14 cellular contexts compared by ENCODE assay signal in genomic region chr4:123363729-123364128, GRCh38.
DNase-seq lines count a peak whose midpoint lies in the region; ATAC-seq and TF ChIP-seq lines count a peak whose summit lies in the region.
"Had no signal": no experiment of that assay in that cellular context is flagged by ENCODE, and none has a peak within 500 bp of the region (broad histone marks: within the 10 kb centered on the region; RNA-seq: fewer than 3 reads in every experiment).

No MANE protein-coding gene starts in this region.

- no peak for TF ChIP-seq POLR2A in GM18505 (IDR thresholded peaks at IDR 0.05; ENCODE audit: borderline replicate concordance, extremely low read depth, insufficient read depth, insufficient read length)

- no peaks in the 10 kb centered on the region for H3K36me3 Mint-ChIP-seq in stimulated activated effector memory CD8-positive, alpha-beta T cell treated with anti-CD3 and anti-CD28 coated beads, Interleukin-12 subunit alpha, Interleukin-12 subunit beta, amount 100 ng/mL, for 72 hours
- H3K36me3 Mint-ChIP-seq: activated naive CD8-positive, alpha-beta T cell treated with anti-CD3 and anti-CD28 coated beads for 36 hours had no signal

- DNase-seq in MV-4-11 (lab: John Stamatoyannopoulos, UW) (peak; percentile 17), LoVo (ENCODE audit: low spot score) (no peak), NCI-H526 treated with DMSO at 0.1 percent for 48 hours (lab: John Stamatoyannopoulos, UW) (no peak), 8988T (no peak)
- no peak for DNase-seq in stimulated activated effector memory CD8-positive, alpha-beta T cell treated with anti-CD3 and anti-CD28 coated beads, Interleukin-12 subunit alpha, Interleukin-12 subunit beta, amount 100 ng/mL, for 72 hours (ENCODE audit: low spot score in 2 of 2)
- DNase-seq: activated CD4-positive, alpha-beta T cell treated with anti-CD3 and anti-CD28 coated beads, Interleukin-2, amount 50 U/mL, for 1 hour; activated naive CD8-positive, alpha-beta T cell treated with anti-CD3 and anti-CD28 coated beads for 36 hours; effector memory CD8-positive, alpha-beta T cell; hippocampal formation; NCI-H2171 treated with DMSO at 0.1 percent for 48 hours had no signal

- H3K4me3 Mint-ChIP-seq in stimulated activated effector memory CD8-positive, alpha-beta T cell treated with anti-CD3 and anti-CD28 coated beads, Interleukin-12 subunit alpha, Interleukin-12 subunit beta, amount 100 ng/mL, for 72 hours = no peak overlapping the region
- H3K4me3 Mint-ChIP-seq: activated naive CD8-positive, alpha-beta T cell treated with anti-CD3 and anti-CD28 coated beads for 36 hours; effector memory CD8-positive, alpha-beta T cell had no signal

- no peaks in the 10 kb centered on the region for H3K9me3 Mint-ChIP-seq in stimulated activated effector memory CD8-positive, alpha-beta T cell treated with anti-CD3 and anti-CD28 coated beads, Interleukin-12 subunit alpha, Interleukin-12 subunit beta, amount 100 ng/mL, for 72 hours
- H3K9me3 Mint-ChIP-seq: activated naive CD8-positive, alpha-beta T cell treated with anti-CD3 and anti-CD28 coated beads for 36 hours; effector memory CD8-positive, alpha-beta T cell had no signal

- H3K4me1 Mint-ChIP-seq in stimulated activated effector memory CD8-positive, alpha-beta T cell treated with anti-CD3 and anti-CD28 coated beads, Interleukin-12 subunit alpha, Interleukin-12 subunit beta, amount 100 ng/mL, for 72 hours = no peaks in the 10 kb centered on the region
- H3K4me1 Mint-ChIP-seq: activated naive CD8-positive, alpha-beta T cell treated with anti-CD3 and anti-CD28 coated beads for 36 hours had no signal

- ATAC-seq in GM18505 (IDR thresholded peaks at IDR 0.05; ENCODE audit: unreplicated experiment) (peak; percentile 97), GM21367 (IDR thresholded peaks at IDR 0.05; ENCODE audit: unreplicated experiment) (peak; percentile 89), HG03025 (IDR thresholded peaks at IDR 0.05; ENCODE audit: low FRiP score, unreplicated experiment) (peak; percentile 91)
- no peak for ATAC-seq in stimulated activated effector memory CD8-positive, alpha-beta T cell treated with anti-CD3 and anti-CD28 coated beads, Interleukin-12 subunit alpha, Interleukin-12 subunit beta, amount 100 ng/mL, for 72 hours
- ATAC-seq: effector memory CD8-positive, alpha-beta T cell; sciatic nerve had no signal

- H3K27ac Mint-ChIP-seq in stimulated activated effector memory CD8-positive, alpha-beta T cell treated with anti-CD3 and anti-CD28 coated beads, Interleukin-12 subunit alpha, Interleukin-12 subunit beta, amount 100 ng/mL, for 72 hours = no peak overlapping the region
- H3K27ac Mint-ChIP-seq: activated naive CD8-positive, alpha-beta T cell treated with anti-CD3 and anti-CD28 coated beads for 36 hours; effector memory CD8-positive, alpha-beta T cell had no signal
